Comparison of ENCODE assay signal across 11 cellular contexts in genomic region chr9:72464819-72465218, GRCh38. TPM values are rescaled to one million over a fixed set of nuclear protein-coding genes. Genes with fewer than 3 reads are reported as not detected.
A peak's percentile ranks its signal among the peaks of the same experiment; 100 is the strongest.
DNase-seq lines count a peak whose midpoint lies in the region; ATAC-seq and TF ChIP-seq lines count a peak whose summit lies in the region.
"Had no signal": no experiment of that assay in that cellular context is flagged by ENCODE, and none has a peak within 500 bp of the region (broad histone marks: within the 10 kb centered on the region; RNA-seq: fewer than 3 reads in every experiment).

No MANE protein-coding gene starts in this region.

- no peaks in the 10 kb centered on the region for H3K36me3 ChIP-seq in left ventricle myocardium inferior

- H3K27ac Mint-ChIP-seq in CD14-positive monocyte: peak overlapping the region; percentile 82 to 93 (median 90)

- H3K27ac ChIP-seq in HL-60 (replicated peaks) (no peak overlapping the region), left ventricle myocardium inferior (replicated peaks) (peak overlapping the region; percentile 28)

- H3K9me3 ChIP-seq in left ventricle myocardium inferior (replicated peaks): no peaks in the 10 kb centered on the region

- H3K4me3 ChIP-seq in HL-60 (replicated peaks; ENCODE audit: insufficient read depth, low read length): no peak overlapping the region
- H3K4me3 ChIP-seq in left ventricle myocardium inferior: no peak overlapping the region
- no peak overlapping the region for H3K4me3 ChIP-seq in lower leg skin (ENCODE audit: low read depth, poor library complexity, severe bottlenecking)

- intact Hi-C loops in CD14-positive monocyte (cut with micrococcal nuclease) (loop anchor here in 1 of 2 donors (1.0 kb wide), 1 partner anchor 60 kb away; no protein-coding TSS in a partner anchor), left ventricle myocardium inferior (cut with micrococcal nuclease) (no loop called here), lower leg skin (cut with DNase I; ENCODE audit: low total_unique reads) (no loop called here)

- no peaks in the 10 kb centered on the region for H3K9me3 Mint-ChIP-seq in CD14-positive monocyte
- H3K9me3 Mint-ChIP-seq: CD8-positive, alpha-beta memory T cell had no signal

- peaks cover 0 to 2% (median 1%) of the 10 kb centered on the region in 3 donors for H3K27me3 Mint-ChIP-seq in CD14-positive monocyte (ENCODE audit: low read depth in 3 of 3)

- ATAC-seq in GM19468 (IDR thresholded peaks at IDR 0.05; ENCODE audit: extremely low read depth, unreplicated experiment): peak; percentile 44

- peak overlapping the region; percentile 60 to 79 for H3K4me3 Mint-ChIP-seq in CD14-positive monocyte
- H3K4me3 Mint-ChIP-seq: CD8-positive, alpha-beta memory T cell had no signal

- 57 to 60% methylated on average over 7 of the region's 7 CpGs for WGBS in lower leg skin, 2 donors

- H3K4me1 ChIP-seq in left ventricle myocardium inferior: no peaks in the 10 kb centered on the region

- peaks cover 18% of the 10 kb centered on the region for H3K4me1 Mint-ChIP-seq in CD14-positive monocyte

- TF ChIP-seq CTCF in CD14-positive monocyte (IDR thresholded peaks at IDR 0.05): no peak
- TF ChIP-seq CTCF in HL-60 (IDR thresholded peaks at IDR 0.05; ENCODE audit: insufficient read depth, low read length): no peak
- TF ChIP-seq CTCF in left ventricle myocardium inferior (IDR thresholded peaks at IDR 0.05; ENCODE audit: borderline replicate concordance): no peak
- no peak for TF ChIP-seq CTCF in GM13977 (IDR thresholded peaks at IDR 0.05; ENCODE audit: extremely low read depth, insufficient read depth, missing control alignments)
- no peak for TF ChIP-seq CTCF in lower leg skin (IDR thresholded peaks at IDR 0.05)

- no peak for TF ChIP-seq POLR2A in lower leg skin (IDR thresholded peaks at IDR 0.05)

- DNase-seq in CD14-positive monocyte (ENCODE audit: low spot score) (peak; percentile 54), HL-60 (ENCODE audit: low read depth in 1 of 2, low spot score in 1 of 2) (peak; percentile 23 to 83), left ventricle myocardium inferior (no peak), GM13977 (ENCODE audit: low spot score) (no peak), lower leg skin (ENCODE audit: low spot score in 2 of 2) (no peak), NCI-H1436 treated with DMSO at 0.1 percent for 48 hours (lab: John Stamatoyannopoulos, UW) (no peak), cortex of kidney (lab: John Stamatoyannopoulos, UW) (no peak)
- DNase-seq: CD8-positive, alpha-beta memory T cell; NCI-H748 treated with DMSO at 0.1 percent for 48 hours had no signal

- H3K27me3 ChIP-seq in HL-60 (ENCODE audit: insufficient read depth, poor library complexity, severe bottlenecking): no peaks in the 10 kb centered on the region
- H3K27me3 ChIP-seq in left ventricle myocardium inferior (ENCODE audit: low read depth): no peaks in the 10 kb centered on the region

- no peaks in the 10 kb centered on the region for H3K36me3 Mint-ChIP-seq in CD14-positive monocyte
- H3K36me3 Mint-ChIP-seq: CD8-positive, alpha-beta memory T cell had no signal

- in situ Hi-C loops in GM13977 (cut with MboI; ENCODE audit: low pct_unique_long_range_greater_than_20kb, low sequenced_read_pairs, unreplicated experiment): no loop called here

RNA-seq across cellular contexts. Expression of gene TMC1, which starts 56.6 kb away (rescaled TPM):
- under 1 TPM; 0.40 to 0.55 TPM for polyA plus RNA-seq in CD14-positive monocyte
- total RNA-seq in left ventricle myocardium inferior: 0.25 TPM
- total RNA-seq in lower leg skin: under 1 TPM in 2 of 4 donors, not detected in 2; 0.13 to 0.46 TPM
- total RNA-seq: CD8-positive, alpha-beta memory T cell; liver had no signal
- polyA plus RNA-seq: CD8-positive, alpha-beta memory T cell had no signal

Comparison
In these comparisons a context has a peak if more than half of its experiments do, and no peak if none do; other contexts are left out.
1. DNase-seq: peak in CD14-positive monocyte (single experiment) and HL-60 (2 of 2); none in left ventricle myocardium inferior (single experiment), GM13977 (single experiment), lower leg skin (0 of 2), NCI-H1436 treated with DMSO at 0.1 percent for 48 hours (single experiment) and cortex of kidney (single experiment).